Comparison of ENCODE assay signal across 17 cellular contexts in genomic region chr2:172655091-172655837, GRCh38.
DNase-seq lines count a peak whose midpoint lies in the region; TF ChIP-seq lines count a peak whose summit lies in the region.
"Had no signal": no experiment of that assay in that cellular context is flagged by ENCODE, and none has a peak within 500 bp of the region (broad histone marks: within the 10 kb centered on the region; RNA-seq: fewer than 3 reads in every experiment).

No MANE protein-coding gene starts in this region.

- peaks cover 35% of the 10 kb centered on the region for H3K9me3 Mint-ChIP-seq in chondrocyte (ENCODE audit: low read depth)
- peaks cover 53% of the 10 kb centered on the region for H3K9me3 Mint-ChIP-seq in endodermal cell
- H3K9me3 Mint-ChIP-seq in activated CD4-positive, alpha-beta T cell treated with anti-CD3 and anti-CD28 coated beads, Interleukin-2, amount 10 ng/mL, durations not matched to agents 7 days and 5 days: peaks cover 25% of the 10 kb centered on the region

- H2BK120ac ChIP-seq in mesendoderm (ENCODE audit: low read depth, low read length): no peak overlapping the region

- H4K8ac ChIP-seq in mesendoderm (ENCODE audit: low read depth, low read length): no peak overlapping the region

- POLR2A ChIA-PET in BJ (lab: Charles Lee): interaction anchor here (1.5 kb wide), 1 partner anchor 38 kb away, joined by 3 read pairs; no protein-coding TSS in a partner anchor
- POLR2A ChIA-PET in activated CD4-positive, alpha-beta T cell treated with anti-CD3 and anti-CD28 coated beads, Interleukin-2, amount 10 ng/mL, durations not matched to agents 7 days and 5 days (lab: Charles Lee): interaction anchor here (0.5 kb wide), 1 partner anchor 767 kb away, joined by 5 read pairs; no protein-coding TSS in a partner anchor

- H3K9me3 ChIP-seq in MG63 (peaks cover 2% of the 10 kb centered on the region; the same call in 1 of the 2 replicates), endodermal cell (ENCODE audit: control insufficient read depth, low read length) (peaks cover 17% of the 10 kb centered on the region)

- H3K27ac Mint-ChIP-seq in chondrocyte (ENCODE audit: unreplicated experiment) (peak overlapping the region; percentile 61), endodermal cell (no peak overlapping the region)
- no peak overlapping the region for H3K27ac Mint-ChIP-seq in activated CD4-positive, alpha-beta T cell treated with anti-CD3 and anti-CD28 coated beads, Interleukin-2, amount 10 ng/mL, durations not matched to agents 7 days and 5 days
- H3K27ac Mint-ChIP-seq: activated CD8-positive, alpha-beta T cell treated with anti-CD3 and anti-CD28 coated beads, Interleukin-2, amount 10 ng/mL, durations not matched to agents 7 days and 5 days; activated T-helper 17 cell treated with anti-CD3 and anti-CD28 coated beads, Interleukin-2, amount 50 U/mL, for 72 hours; CD14-positive monocyte; naive thymus-derived CD4-positive, alpha-beta T cell had no signal

- H3K56ac ChIP-seq in mesendoderm (ENCODE audit: low read length): no peak overlapping the region

- H3K36me3 ChIP-seq in BJ (ENCODE audit: control insufficient read depth, insufficient read depth, low read length): no peaks in the 10 kb centered on the region
- H3K36me3 ChIP-seq in MG63: no peaks in the 10 kb centered on the region
- H3K36me3 ChIP-seq in mesendoderm (ENCODE audit: control insufficient read depth, insufficient read depth, low read length): no peaks in the 10 kb centered on the region
- no peaks in the 10 kb centered on the region for H3K36me3 ChIP-seq in endodermal cell (ENCODE audit: control insufficient read depth, insufficient read depth, low read length)
- H3K36me3 ChIP-seq: upper lobe of left lung had no signal

- H3K4me2 ChIP-seq in mesendoderm (ENCODE audit: low read length): no peak overlapping the region

- H3K23ac ChIP-seq in mesendoderm (ENCODE audit: low read length): no peak overlapping the region

- no peak overlapping the region for H2AK5ac ChIP-seq in mesendoderm (ENCODE audit: low read length)

- H3K79me1 ChIP-seq in mesendoderm (ENCODE audit: low read length): no peaks in the 10 kb centered on the region

- no peaks in the 10 kb centered on the region for H3K4me1 ChIP-seq in mesendoderm (ENCODE audit: control insufficient read depth, low read depth, low read length)
- H3K4me1 ChIP-seq in endodermal cell (ENCODE audit: control insufficient read depth, insufficient read depth, low read length): no peaks in the 10 kb centered on the region
- H3K4me1 ChIP-seq: body of pancreas, upper lobe of left lung had no signal

- no peak overlapping the region for H2BK15ac ChIP-seq in mesendoderm (replicated peaks; ENCODE audit: low read depth)

- H3K9ac ChIP-seq in mesendoderm (ENCODE audit: low read length) (no peak overlapping the region), endodermal cell (ENCODE audit: extremely low read depth, low read length, poor library complexity, severe bottlenecking) (no peak overlapping the region)

- H3K27ac ChIP-seq in mesendoderm (ENCODE audit: low read depth, low read length) (no peak overlapping the region), endodermal cell (ENCODE audit: low read depth, low read length) (no peak overlapping the region)
- H3K27ac ChIP-seq: body of pancreas, upper lobe of left lung had no signal

- no peak overlapping the region for H2BK5ac ChIP-seq in mesendoderm (ENCODE audit: low read length)

- H3K4me3 Mint-ChIP-seq in chondrocyte (ENCODE audit: unreplicated experiment) (no peak overlapping the region), endodermal cell (no peak overlapping the region)
- H3K4me3 Mint-ChIP-seq in activated CD4-positive, alpha-beta T cell treated with anti-CD3 and anti-CD28 coated beads, Interleukin-2, amount 10 ng/mL, durations not matched to agents 7 days and 5 days: no peak overlapping the region
- H3K4me3 Mint-ChIP-seq: activated CD8-positive, alpha-beta T cell treated with anti-CD3 and anti-CD28 coated beads, Interleukin-2, amount 10 ng/mL, durations not matched to agents 7 days and 5 days; activated T-helper 17 cell treated with anti-CD3 and anti-CD28 coated beads, Interleukin-2, amount 50 U/mL, for 72 hours; CD14-positive monocyte; naive thymus-derived CD4-positive, alpha-beta T cell had no signal

- H3K36me3 Mint-ChIP-seq in chondrocyte (ENCODE audit: low read depth): peaks cover 21% of the 10 kb centered on the region
- no peaks in the 10 kb centered on the region for H3K36me3 Mint-ChIP-seq in endodermal cell (ENCODE audit: low read depth)
- peaks cover 1% of the 10 kb centered on the region for H3K36me3 Mint-ChIP-seq in activated CD4-positive, alpha-beta T cell treated with anti-CD3 and anti-CD28 coated beads, Interleukin-2, amount 10 ng/mL, durations not matched to agents 7 days and 5 days (ENCODE audit: low read depth)
- H3K36me3 Mint-ChIP-seq: CD14-positive monocyte had no signal

- no peak overlapping the region for H4K5ac ChIP-seq in mesendoderm (ENCODE audit: low read length)

- H3K4me3 ChIP-seq in BJ (ENCODE audit: low read depth, low read length) (no peak overlapping the region), MG63 (no peak overlapping the region), mesendoderm (ENCODE audit: low read length) (no peak overlapping the region), endodermal cell (ENCODE audit: low read length) (no peak overlapping the region)
- H3K4me3 ChIP-seq: body of pancreas, upper lobe of left lung had no signal

- H3K27me3 Mint-ChIP-seq in chondrocyte (ENCODE audit: low read depth) (no peaks in the 10 kb centered on the region), endodermal cell (ENCODE audit: insufficient read depth) (peaks cover 3% of the 10 kb centered on the region)
- H3K27me3 Mint-ChIP-seq in activated CD4-positive, alpha-beta T cell treated with anti-CD3 and anti-CD28 coated beads, Interleukin-2, amount 10 ng/mL, durations not matched to agents 7 days and 5 days: peaks cover 2% of the 10 kb centered on the region

- H3K27me3 ChIP-seq in BJ (ENCODE audit: control insufficient read depth, insufficient read depth, low read length) (no peaks in the 10 kb centered on the region), MG63 (no peaks in the 10 kb centered on the region), mesendoderm (ENCODE audit: insufficient read depth, low read length, poor library complexity) (no peaks in the 10 kb centered on the region), endodermal cell (ENCODE audit: control insufficient read depth, insufficient read depth, low read length, poor library complexity, severe bottlenecking) (no peaks in the 10 kb centered on the region)
- H3K27me3 ChIP-seq: body of pancreas, upper lobe of left lung had no signal

- TF ChIP-seq CTCF in BJ (IDR thresholded peaks at IDR 0.05; ENCODE audit: insufficient read depth, low read depth, low read length) (no peak), chondrocyte (IDR thresholded peaks at IDR 0.05) (no peak), endodermal cell (conservative IDR thresholded peaks at IDR 0.05) (no peak)

- CTCF ChIA-PET in BJ (lab: Yijun Ruan, JAX): interaction anchor here (1.7 to 2.4 kb wide), 2 partner anchors 11 to 20 kb away, joined by 4 to 12 read pairs; no protein-coding TSS in a partner anchor
- CTCF ChIA-PET in activated CD4-positive, alpha-beta T cell treated with anti-CD3 and anti-CD28 coated beads, Interleukin-2, amount 10 ng/mL, durations not matched to agents 7 days and 5 days (lab: Charles Lee): interaction anchor here (0.6 kb wide), 1 partner anchor 13 kb away, joined by 8 read pairs; no protein-coding TSS in a partner anchor

- DNase-seq in BJ (ENCODE audit: low read depth): peak; percentile 79
- DNase-seq in MG63: peak; percentile 58
- no peak for DNase-seq in chondrocyte (ENCODE audit: low spot score)
- DNase-seq in kidney tubule cell (ENCODE audit: low spot score): peak; percentile 73
- no peak for DNase-seq in mesendoderm
- no peak for DNase-seq in endodermal cell
- DNase-seq in DMS53 (lab: John Stamatoyannopoulos, UW): no peak
- DNase-seq in activated CD4-positive, alpha-beta T cell treated with anti-CD3 and anti-CD28 coated beads, Interleukin-2, amount 10 ng/mL, durations not matched to agents 7 days and 5 days: no peak
- DNase-seq: activated CD8-positive, alpha-beta T cell treated with anti-CD3 and anti-CD28 coated beads, Interleukin-2, amount 10 ng/mL, durations not matched to agents 7 days and 5 days; body of pancreas; DND-41; effector CD4-positive, alpha-beta T cell; naive thymus-derived CD4-positive, alpha-beta T cell; NCI-H2029; upper lobe of left lung had no signal

- H3K4me1 Mint-ChIP-seq in chondrocyte (ENCODE audit: low read depth) (peaks cover 13% of the 10 kb centered on the region), endodermal cell (no peaks in the 10 kb centered on the region)
- no peaks in the 10 kb centered on the region for H3K4me1 Mint-ChIP-seq in activated CD4-positive, alpha-beta T cell treated with anti-CD3 and anti-CD28 coated beads, Interleukin-2, amount 10 ng/mL, durations not matched to agents 7 days and 5 days
- H3K4me1 Mint-ChIP-seq: activated T-helper 17 cell treated with anti-CD3 and anti-CD28 coated beads, Interleukin-2, amount 50 U/mL, for 72 hours; CD14-positive monocyte; naive thymus-derived CD4-positive, alpha-beta T cell had no signal

- no peaks in the 10 kb centered on the region for H3K79me2 ChIP-seq in mesendoderm (ENCODE audit: control insufficient read depth, insufficient read depth, low read length)

- H3K4ac ChIP-seq in mesendoderm (ENCODE audit: low read depth, low read length): no peak overlapping the region

- no peak overlapping the region for H3K18ac ChIP-seq in mesendoderm (ENCODE audit: low read length)

- WGBS in mesendoderm (ENCODE audit: extremely low coverage, insufficient coverage, low lambda C conversion rate): no CpG with 5 or more reads among the region's 8 CpGs
- 80 to 88% methylated on average over 7 to 8 of the region's 8 CpGs for WGBS in endodermal cell (ENCODE audit: insufficient coverage in 1 of 2, insufficient read length in 1 of 2), 2 experiments

Comparison
In these comparisons a context has a peak if more than half of its experiments do, and no peak if none do; other contexts are left out.
1. DNase-seq: peak in BJ (single experiment), MG63 (single experiment) and kidney tubule cell (single experiment); none in chondrocyte (single experiment), mesendoderm (single experiment), endodermal cell (single experiment), DMS53 (single experiment) and activated CD4-positive, alpha-beta T cell treated with anti-CD3 and anti-CD28 coated beads, Interleukin-2, amount 10 ng/mL, durations not matched to agents 7 days and 5 days (single experiment).